8 cellular contexts compared by ENCODE assay signal in the genomic region with DNA sequence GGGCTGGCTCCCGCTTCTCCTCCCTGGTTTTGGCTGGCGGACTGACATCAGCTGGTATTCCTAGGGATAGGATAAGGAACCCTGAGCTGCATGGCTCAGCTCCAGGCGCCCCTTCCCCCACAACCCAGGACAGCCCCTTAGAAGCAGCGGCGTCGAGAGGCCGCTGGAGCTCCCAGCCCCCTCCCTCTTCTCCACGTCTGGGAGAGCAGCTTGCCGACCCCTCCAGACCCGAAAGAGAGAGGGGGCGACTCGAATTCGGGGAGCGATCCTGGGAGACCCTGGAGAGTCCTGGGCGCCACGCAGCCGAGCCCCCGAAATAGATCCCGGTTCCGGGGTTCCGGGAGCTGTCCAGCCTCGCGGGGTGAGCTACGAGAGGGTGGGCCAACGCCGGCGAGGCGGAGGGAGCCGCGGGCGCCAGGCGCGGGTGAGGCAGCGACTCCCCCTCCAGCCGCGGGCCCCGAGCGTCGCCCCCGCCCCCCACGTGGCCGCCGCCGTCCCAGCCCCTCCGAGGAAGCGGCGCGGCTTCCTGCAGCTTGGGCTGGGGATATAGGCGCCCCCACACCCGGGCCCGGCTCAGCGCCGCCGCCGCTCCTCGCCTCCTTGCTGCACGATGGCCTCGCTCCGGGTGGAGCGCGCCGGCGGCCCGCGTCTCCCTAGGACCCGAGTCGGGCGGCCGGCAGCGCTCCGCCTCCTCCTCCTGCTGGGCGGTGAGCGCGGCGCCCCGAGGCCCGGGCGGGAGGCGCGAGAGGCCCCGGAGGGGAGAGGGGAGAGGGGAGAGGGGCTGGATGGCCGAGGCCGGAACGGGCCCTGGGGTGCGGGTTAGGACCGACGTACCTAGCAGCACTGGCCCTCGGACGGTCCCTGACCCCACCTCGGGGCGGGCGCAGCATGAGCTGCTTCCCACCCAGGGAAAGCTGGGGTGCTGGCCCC. TPM values are rescaled to one million over a fixed set of nuclear protein-coding genes. Genes with fewer than 3 reads are reported as not detected.
DNase-seq lines count a peak whose midpoint lies in the region; ATAC-seq and TF ChIP-seq lines count a peak whose summit lies in the region.

A gene with protein sequence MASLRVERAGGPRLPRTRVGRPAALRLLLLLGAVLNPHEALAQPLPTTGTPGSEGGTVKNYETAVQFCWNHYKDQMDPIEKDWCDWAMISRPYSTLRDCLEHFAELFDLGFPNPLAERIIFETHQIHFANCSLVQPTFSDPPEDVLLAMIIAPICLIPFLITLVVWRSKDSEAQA (plus strand): TSS at position 576 of the 930 bp plus-strand sequence. CDS start 35 bp downstream, at position 611.

- intact Hi-C loops in activated CD4-positive, alpha-beta T cell treated with anti-CD3 and anti-CD28 coated beads, Interleukin-2, amount 10 ng/mL, durations not matched to agents 24 days and 14 days (cut with micrococcal nuclease) = loop anchor here (10.0 kb wide), 1 partner anchor 156 kb away; the partner anchor contains the start of genes RETREG3 and TUBG1

- no peak for TF ChIP-seq CTCF in WI38 (IDR thresholded peaks at IDR 0.05; ENCODE audit: low read depth, low read length)
- TF ChIP-seq CTCF in osteocyte (IDR thresholded peaks at IDR 0.05) = no peak

- DNase-seq in activated CD4-positive, alpha-beta T cell treated with anti-CD3 and anti-CD28 coated beads, Interleukin-2, amount 10 ng/mL, durations not matched to agents 24 days and 14 days = peak; percentile 71
- no peak for DNase-seq in activated CD4-positive, alpha-beta T cell treated with anti-CD3 and anti-CD28 coated beads, Interleukin-2, amount 50 U/mL, for 4 hours
- no peak for DNase-seq in glomerular endothelial cell (ENCODE audit: extremely low read depth, low read depth, low spot score)
- DNase-seq in osteocyte (ENCODE audit: extremely low spot score, unreplicated experiment) = peak; percentile 86
- DNase-seq in NOMO-1 (lab: John Stamatoyannopoulos, UW; ENCODE audit: unreplicated experiment in 2 of 2) = no peak

- H3K27me3 Mint-ChIP-seq in activated CD4-positive, alpha-beta T cell treated with anti-CD3 and anti-CD28 coated beads, Interleukin-2, amount 10 ng/mL, durations not matched to agents 24 days and 14 days = peaks cover 60% of the 10 kb centered on the region
- H3K27me3 Mint-ChIP-seq in osteocyte (ENCODE audit: unreplicated experiment) = peaks cover 32% of the 10 kb centered on the region

- no peaks in the 10 kb centered on the region for H3K36me3 Mint-ChIP-seq in activated CD4-positive, alpha-beta T cell treated with anti-CD3 and anti-CD28 coated beads, Interleukin-2, amount 10 ng/mL, durations not matched to agents 24 days and 14 days (ENCODE audit: low read depth)
- H3K36me3 Mint-ChIP-seq in osteocyte (ENCODE audit: unreplicated experiment) = no peaks in the 10 kb centered on the region

- no peak for ATAC-seq in HG02798 (IDR thresholded peaks at IDR 0.05; ENCODE audit: poor library complexity, unreplicated experiment)
- ATAC-seq in HG03469 (IDR thresholded peaks at IDR 0.05; ENCODE audit: unreplicated experiment) = no peak

- no peaks in the 10 kb centered on the region for H3K9me3 Mint-ChIP-seq in activated CD4-positive, alpha-beta T cell treated with anti-CD3 and anti-CD28 coated beads, Interleukin-2, amount 10 ng/mL, durations not matched to agents 24 days and 14 days
- H3K9me3 Mint-ChIP-seq in osteocyte (ENCODE audit: unreplicated experiment) = no peaks in the 10 kb centered on the region

- peak within 1 kb of the TSS; percentile 48 for H3K4me3 ChIP-seq in WI38 (ENCODE audit: low read depth, low read length)

- peaks cover 4% of the 10 kb centered on the region for H3K4me1 Mint-ChIP-seq in activated CD4-positive, alpha-beta T cell treated with anti-CD3 and anti-CD28 coated beads, Interleukin-2, amount 10 ng/mL, durations not matched to agents 24 days and 14 days
- peaks cover 7% of the 10 kb centered on the region for H3K4me1 Mint-ChIP-seq in osteocyte (ENCODE audit: unreplicated experiment)

- H3K27ac Mint-ChIP-seq in activated CD4-positive, alpha-beta T cell treated with anti-CD3 and anti-CD28 coated beads, Interleukin-2, amount 10 ng/mL, durations not matched to agents 24 days and 14 days = no peak within 1 kb of the TSS
- no peak within 1 kb of the TSS for H3K27ac Mint-ChIP-seq in osteocyte (ENCODE audit: unreplicated experiment)

- peak within 1 kb of the TSS; percentile 44 for H3K4me3 Mint-ChIP-seq in activated CD4-positive, alpha-beta T cell treated with anti-CD3 and anti-CD28 coated beads, Interleukin-2, amount 10 ng/mL, durations not matched to agents 24 days and 14 days
- peak within 1 kb of the TSS; percentile 63 for H3K4me3 Mint-ChIP-seq in osteocyte (ENCODE audit: unreplicated experiment)

RNA-seq across cellular contexts. Expression of the gene that starts here (rescaled TPM):
- not detected in 2 replicates for total RNA-seq in activated CD4-positive, alpha-beta T cell treated with anti-CD3 and anti-CD28 coated beads, Interleukin-2, amount 10 ng/mL, durations not matched to agents 24 days and 14 days
- total RNA-seq in glomerular endothelial cell = 6.3 and 23.7 TPM in 2 replicates
- total RNA-seq in osteocyte = 1.6 and 2.4 TPM in 2 replicates

Comparison
In these comparisons a context has a peak if more than half of its experiments do, and no peak if none do; other contexts are left out.
1. Peak in DNase-seq in activated CD4-positive, alpha-beta T cell treated with anti-CD3 and anti-CD28 coated beads, Interleukin-2, amount 10 ng/mL, durations not matched to agents 24 days and 14 days; RNA of the gene not detected or under 1 TPM.